Comparison of ENCODE assay signal across 9 cellular contexts in genomic region chr1:160781914-160782689, GRCh38. TPM values are rescaled to one million over a fixed set of nuclear protein-coding genes. Genes with fewer than 3 reads are reported as not detected.
DNase-seq lines count a peak whose midpoint lies in the region; ATAC-seq and TF ChIP-seq lines count a peak whose summit lies in the region.
"Had no signal": no experiment of that assay in that cellular context is flagged by ENCODE, and none has a peak within 500 bp of the region (broad histone marks: within the 10 kb centered on the region; RNA-seq: fewer than 3 reads in every experiment).

No MANE protein-coding gene starts in this region.

- no peak overlapping the region for H3K27ac ChIP-seq in CD8-positive, alpha-beta T cell (ENCODE audit: low read depth, low read length)
- peak overlapping the region; percentile 70 for H3K27ac ChIP-seq in duodenal mucosa (ENCODE audit: low read depth, low read length)
- H3K27ac ChIP-seq in caudate nucleus (ENCODE audit: low read depth, low read length), result no peak overlapping the region

- no peak for DNase-seq in CD8-positive, alpha-beta T cell
- DNase-seq in caudate nucleus (lab: John Stamatoyannopoulos, UW) (no peak), NCI-H446 treated with DMSO at 0.1 percent for 48 hours (lab: John Stamatoyannopoulos, UW) (no peak), SHP77 treated with DMSO at 0.1 percent for 48 hours (lab: John Stamatoyannopoulos, UW) (no peak), GM03348 (ENCODE audit: low spot score) (no peak)

- H3K9me3 Mint-ChIP-seq in CD8-positive, alpha-beta T cell, result no peaks in the 10 kb centered on the region

- H3K4me1 ChIP-seq in CD8-positive, alpha-beta T cell (ENCODE audit: insufficient read depth, low read length), result no peaks in the 10 kb centered on the region
- peaks cover 22 to 29% of the 10 kb centered on the region in 2 donors for H3K4me1 ChIP-seq in duodenal mucosa (ENCODE audit: control insufficient read depth in 1 of 2, insufficient read depth in 2 of 2, low read length in 2 of 2)

- H3K27ac Mint-ChIP-seq in CD8-positive, alpha-beta T cell, result peak overlapping the region; percentile 4

- CTCF ChIA-PET in CD8-positive, alpha-beta T cell (lab: Charles Lee), result interaction anchor here (0.9 to 8.8 kb wide), 9 partner anchors 13 to 172 kb away, joined by 3 to 134 read pairs (median 22); partner anchors contain the start of genes ITLN2 and LY9

- no peaks in the 10 kb centered on the region for H3K27me3 Mint-ChIP-seq in CD8-positive, alpha-beta T cell (ENCODE audit: low read depth)

- H3K9me3 ChIP-seq in CD8-positive, alpha-beta T cell (ENCODE audit: low read length), result no peaks in the 10 kb centered on the region
- H3K9me3 ChIP-seq in duodenal mucosa (ENCODE audit: control insufficient read depth in 1 of 2, low read length in 2 of 2), result no peaks in the 10 kb centered on the region

- POLR2A ChIA-PET in CD8-positive, alpha-beta T cell (lab: Charles Lee), result interaction anchor here (0.6 to 0.8 kb wide), 2 partner anchors 15 to 497 kb away, joined by 3 read pairs; partner anchors contain the start of gene PEX19

- H3K9ac ChIP-seq in duodenal mucosa (ENCODE audit: low read depth in 1 of 2, low read length in 2 of 2), result peak overlapping the region; percentile 54 to 63

- H3K4me1 Mint-ChIP-seq in CD8-positive, alpha-beta T cell (ENCODE audit: low read depth), result peaks cover 15% of the 10 kb centered on the region

- intact Hi-C loops in CD8-positive, alpha-beta T cell (cut with DNase I, micrococcal nuclease), result no loop called here

- no peaks in the 10 kb centered on the region for H3K36me3 Mint-ChIP-seq in CD8-positive, alpha-beta T cell

- no peaks in the 10 kb centered on the region for H3K36me3 ChIP-seq in CD8-positive, alpha-beta T cell (ENCODE audit: insufficient read depth, low read length)
- no peaks in the 10 kb centered on the region for H3K36me3 ChIP-seq in duodenal mucosa (ENCODE audit: control insufficient read depth in 1 of 2, insufficient read depth in 2 of 2, low read length in 2 of 2)

- no peak overlapping the region for H3K4me3 ChIP-seq in CD8-positive, alpha-beta T cell (ENCODE audit: low read depth, low read length)
- peak overlapping the region; percentile 28 to 33 for H3K4me3 ChIP-seq in duodenal mucosa (ENCODE audit: low read depth in 1 of 2, low read length in 2 of 2)

- H3K4me3 Mint-ChIP-seq in CD8-positive, alpha-beta T cell, result peak overlapping the region; percentile 13

- TF ChIP-seq CTCF in CD8-positive, alpha-beta T cell (IDR thresholded peaks at IDR 0.05), result no peak

- ATAC-seq in CD8-positive, alpha-beta T cell, result peak; percentile 43
- ATAC-seq in GM19372 (IDR thresholded peaks at IDR 0.05; ENCODE audit: low read depth, unreplicated experiment) (peak; percentile 71), HG03432 (IDR thresholded peaks at IDR 0.05; ENCODE audit: unreplicated experiment) (peak; percentile 77)

- no peaks in the 10 kb centered on the region for H3K27me3 ChIP-seq in CD8-positive, alpha-beta T cell (ENCODE audit: insufficient read depth, low read length)
- no peaks in the 10 kb centered on the region for H3K27me3 ChIP-seq in duodenal mucosa (ENCODE audit: control insufficient read depth in 1 of 2, insufficient read depth in 2 of 2, low read length in 2 of 2)

RNA-seq across cellular contexts. Expression of gene LY9, which starts 13.9 kb away (rescaled TPM):
- total RNA-seq in CD8-positive, alpha-beta T cell, result 100 to 1,000 TPM; 103 to 104 TPM
- total RNA-seq: lung microvascular endothelial cell had no signal

RNA-seq across cellular contexts. Expression of gene SLAMF7, which starts 43.1 kb away (rescaled TPM):
- total RNA-seq in CD8-positive, alpha-beta T cell, result 10 to 100 TPM; 13.3 to 14.8 TPM
- total RNA-seq: lung microvascular endothelial cell had no signal
